In genomic region chr19:10701955-10702307, GRCh38 we compare ENCODE assay signal across 1 cellular context.
TF ChIP-seq lines count a peak whose summit lies in the region.

No MANE protein-coding gene starts in this region.

TF ChIP-seq in H1, 55 proteins besides CTCF, POLR2A, EP300 and RAD21 (continued from another document):
- TF ChIP-seq KDM1A (IDR thresholded peaks at IDR 0.05; ENCODE audit: borderline replicate concordance, low read length), result no peak
- TF ChIP-seq SAP30 (IDR thresholded peaks at IDR 0.05; ENCODE audit: insufficient read depth, insufficient replicate concordance, low read length), result peak; percentile 82
- TF ChIP-seq SIN3A (conservative IDR thresholded peaks at IDR 0.05 in 1 of 2, IDR thresholded peaks at IDR 0.05 in 1 of 2; ENCODE audit: low read depth in 1 of 2, low read length in 2 of 2), result 0 out of 4 replicates have a peak, but pooled peaks of 1 of the 2 experiments have one; percentile 35
TF ChIP-seq in H1: peak in this region for 5.
